In genomic region chr13:41802033-41802683, GRCh38 we compare ENCODE assay signal across 26 cellular contexts.
DNase-seq lines count a peak whose midpoint lies in the region; ATAC-seq and TF ChIP-seq lines count a peak whose summit lies in the region.
"Had no signal": no experiment of that assay in that cellular context is flagged by ENCODE, and none has a peak within 500 bp of the region (broad histone marks: within the 10 kb centered on the region; RNA-seq: fewer than 3 reads in every experiment).

No MANE protein-coding gene starts in this region.

- H3K18ac ChIP-seq in IMR-90 (ENCODE audit: low read depth, low read length) (peak overlapping the region; percentile 55; the same call in 1 of the 2 replicates), mesenchymal stem cell (ENCODE audit: low read depth in 1 of 2, low read length in 2 of 2) (peak overlapping the region in 1 of 2 experiments; percentile 38)

- H3K9me3 ChIP-seq in AG04450 (ENCODE audit: control insufficient read depth, insufficient read depth, low read length): no peaks in the 10 kb centered on the region; the same call in 1 of the 2 replicates
- no peaks in the 10 kb centered on the region for H3K9me3 ChIP-seq in IMR-90 (ENCODE audit: control insufficient read depth, insufficient read depth, low read length)
- peaks cover 10% of the 10 kb centered on the region for H3K9me3 ChIP-seq in mammary epithelial cell (replicated peaks; ENCODE audit: insufficient read depth, low read length)
- peaks cover 12% of the 10 kb centered on the region for H3K9me3 ChIP-seq in mesenchymal stem cell (ENCODE audit: control insufficient read depth, low read length)
- H3K9me3 ChIP-seq: BE2C had no signal

- no TSS peak for BruUV-seq in IMR-90 (replicated peaks; lab: Mats Ljungman, UMichigan)
- no TSS peak for BruUV-seq in mammary epithelial cell (replicated peaks; lab: Mats Ljungman, UMichigan)

- H2BK5ac ChIP-seq in IMR-90 (ENCODE audit: low read depth, low read length, poor library complexity, severe bottlenecking): peak overlapping the region; percentile 74
- H2BK5ac ChIP-seq in mesenchymal stem cell (ENCODE audit: low read depth, low read length, poor library complexity, severe bottlenecking): no peak overlapping the region

- CTCF ChIA-PET in AG04450 (lab: Charles Lee) (no interaction called here), IMR-90 (lab: Yijun Ruan, JAX) (interaction anchor here (0.7 kb wide), 1 partner anchor 17 kb away, joined by 3 read pairs; no protein-coding TSS in a partner anchor), mammary epithelial cell (lab: Charles Lee; ENCODE audit: low non-redundant PET) (no interaction called here)

- no peak overlapping the region for H2BK12ac ChIP-seq in mesenchymal stem cell (ENCODE audit: low read length in 2 of 2)

- POLR2A ChIA-PET in AG04450 (lab: Yijun Ruan, JAX): no interaction called here
- POLR2A ChIA-PET in IMR-90 (lab: Charles Lee; ENCODE audit: unreplicated experiment): no interaction called here

- H2AK5ac ChIP-seq in IMR-90 (ENCODE audit: low read depth, low read length) (peak overlapping the region; percentile 45; the same call in 1 of the 2 replicates), mesenchymal stem cell (ENCODE audit: low read length, severe bottlenecking) (no peak overlapping the region)

- H2BK120ac ChIP-seq in IMR-90 (ENCODE audit: low read depth, low read length) (peak overlapping the region; percentile 20), mesenchymal stem cell (ENCODE audit: low read depth, low read length) (no peak overlapping the region)

- peak overlapping the region; percentile 44; the same call in 1 of the 2 replicates for H2BK20ac ChIP-seq in IMR-90 (ENCODE audit: low read depth, low read length)

- H3K79me1 ChIP-seq in IMR-90 (ENCODE audit: low read depth in 1 of 2, low read length in 2 of 2): peaks cover 0 to 9% of the 10 kb centered on the region in 2 experiments; a peak in 1 of 4 replicates
- H3K79me1 ChIP-seq in mesenchymal stem cell (replicated peaks; ENCODE audit: low read length, poor library complexity, severe bottlenecking): no peaks in the 10 kb centered on the region

- H4K91ac ChIP-seq in IMR-90 (ENCODE audit: insufficient read depth, low read depth, low read length): no peak overlapping the region
- H4K91ac ChIP-seq in mesenchymal stem cell (ENCODE audit: low read length): peak overlapping the region; percentile 57

- peaks cover 5% of the 10 kb centered on the region; the same call in 1 of the 2 replicates for H3K4me1 ChIP-seq in IMR-90 (ENCODE audit: control insufficient read depth, insufficient read depth, low read length)
- H3K4me1 ChIP-seq in mammary epithelial cell (ENCODE audit: insufficient read depth, low read length): peaks cover 21% of the 10 kb centered on the region
- peaks cover 4% of the 10 kb centered on the region for H3K4me1 ChIP-seq in mesenchymal stem cell (ENCODE audit: control insufficient read depth, insufficient read depth, low read depth, low read length)
- H3K4me1 ChIP-seq: BE2C, spleen had no signal

- in situ Hi-C loops in IMR-90 (cut with MboI; ENCODE audit: low sequenced_read_pairs): no loop called here
- in situ Hi-C loops in mammary epithelial cell (cut with MboI; ENCODE audit: low sequenced_read_pairs in 2 of 2): no loop called here

- no peak for TF ChIP-seq RAD21 in IMR-90 (IDR thresholded peaks at IDR 0.05; ENCODE audit: low read length)

- H2AFZ ChIP-seq in IMR-90 (replicated peaks; ENCODE audit: low read length, poor library complexity) (peak overlapping the region; percentile 6), mammary epithelial cell (ENCODE audit: low read depth, low read length) (no peak overlapping the region), mesenchymal stem cell (ENCODE audit: low read depth, low read length) (no peak overlapping the region)

- H3K4ac ChIP-seq in IMR-90 (ENCODE audit: low read depth, low read length): peak overlapping the region; percentile 82
- H3K4ac ChIP-seq in mesenchymal stem cell (ENCODE audit: low read depth in 1 of 2, low read length in 2 of 2): no peak overlapping the region

- no peaks in the 10 kb centered on the region for H3K36me3 ChIP-seq in IMR-90 (ENCODE audit: control insufficient read depth, insufficient read depth, low read length)
- no peaks in the 10 kb centered on the region for H3K36me3 ChIP-seq in mammary epithelial cell (ENCODE audit: insufficient read depth, low read length)
- H3K36me3 ChIP-seq in mesenchymal stem cell (ENCODE audit: control insufficient read depth in 1 of 2, insufficient read depth in 2 of 2, low read depth in 1 of 2, low read length in 2 of 2): peaks cover 0 to 23% of the 10 kb centered on the region in 2 experiments

- H3K23ac ChIP-seq in IMR-90 (ENCODE audit: low read depth, low read length) (no peak overlapping the region), mesenchymal stem cell (ENCODE audit: low read length in 2 of 2) (peak overlapping the region in 1 of 2 experiments; percentile 42)

- H3K27ac ChIP-seq in AG04450 (ENCODE audit: low read depth, low read length) (peak overlapping the region; percentile 25), IMR-90 (ENCODE audit: insufficient read depth, low read length) (no peak overlapping the region), mammary epithelial cell (ENCODE audit: insufficient read depth, low read depth, low read length) (peak overlapping the region; percentile 56), mesenchymal stem cell (ENCODE audit: low read length, poor library complexity, severe bottlenecking) (no peak overlapping the region)
- H3K27ac ChIP-seq: cardiac muscle cell, spleen had no signal

- H3K27me3 ChIP-seq in AG04450 (ENCODE audit: control insufficient read depth, insufficient read depth, low read length) (no peaks in the 10 kb centered on the region), IMR-90 (ENCODE audit: control insufficient read depth, insufficient read depth, low read length) (no peaks in the 10 kb centered on the region), mammary epithelial cell (ENCODE audit: insufficient read depth, low read length) (no peaks in the 10 kb centered on the region), mesenchymal stem cell (ENCODE audit: control insufficient read depth in 1 of 2, insufficient read depth in 1 of 2, low read length in 2 of 2) (no peaks in the 10 kb centered on the region)
- H3K27me3 ChIP-seq: BE2C, cardiac muscle cell, spleen had no signal

- DNase-seq in AG04450 (ENCODE audit: low read depth, low spot score): no peak
- DNase-seq in IMR-90: no peak
- no peak for DNase-seq in mammary epithelial cell
- DNase-seq in mesenchymal stem cell: no peak
- no peak for DNase-seq in GM10266 (ENCODE audit: extremely low spot score)
- no peak for DNase-seq in NK-92 treated with Interleukin-12 subunit alpha and Interleukin-12 subunit beta, amount 100 ng/mL, for 24 hours (lab: John Stamatoyannopoulos, UW)
- DNase-seq: activated CD4-positive, alpha-beta T cell treated with anti-CD3 and anti-CD28 coated beads for 36 hours; activated CD8-positive, alpha-beta memory T cell treated with anti-CD3 and anti-CD28 coated beads, Interleukin-2, amount 50 U/mL, for 48 hours; activated naive CD4-positive, alpha-beta T cell treated with anti-CD3 and anti-CD28 coated beads, Interleukin-2, amount 10 ng/mL, durations not matched to agents 7 days and 5 days; amygdala; BE2C; CD8-positive, alpha-beta memory T cell; hippocampal formation; NCI-H1105 treated with DMSO at 0.1 percent for 48 hours; NCI-H2029; NCI-H2227 treated with DMSO at 0.1 percent for 48 hours; NCI-H69; right cardiac atrium; SIG-M5; spleen; stimulated activated CD4-positive, alpha-beta T cell treated with anti-CD3 and anti-CD28 coated beads, Interleukin-2, amount 100 ng/mL, for 24 hours; stimulated activated naive CD8-positive, alpha-beta T cell treated with anti-CD3 and anti-CD28 coated beads, Interleukin-15, Interleukin-2, amounts not matched to agents 100 U/mL and 50 U/mL, for 24 hours had no signal

- peak overlapping the region in 1 of 2 experiments; percentile 34; a peak in 2 of 4 replicates for H4K8ac ChIP-seq in IMR-90 (ENCODE audit: low read depth in 2 of 2, low read length in 2 of 2)
- H4K8ac ChIP-seq in mesenchymal stem cell (ENCODE audit: low read length): no peak overlapping the region

- dilution Hi-C loops in IMR-90 (cut with HindIII; ENCODE audit: low sequenced_read_pairs, unreplicated experiment) (no loop called here), mammary epithelial cell (cut with HindIII; ENCODE audit: low sequenced_read_pairs) (no loop called here)

- WGBS in IMR-90 (ENCODE audit: extremely low coverage in 2 of 2, insufficient read length in 1 of 2), 2 experiments: no CpG with 5 or more reads among the region's 2 CpGs
- 89% methylated on average over 2 of the region's 2 CpGs for WGBS in mammary epithelial cell (ENCODE audit: low coverage, missing lambda C conversion rate)
- 96% methylated on average over 2 of the region's 2 CpGs for WGBS in mesenchymal stem cell

- intact Hi-C loops in IMR-90 (cut with micrococcal nuclease) (no loop called here), mammary epithelial cell (cut with micrococcal nuclease) (no loop called here)

- H3K79me2 ChIP-seq in mammary epithelial cell (ENCODE audit: insufficient read depth, low read length): no peaks in the 10 kb centered on the region

- H2AK9ac ChIP-seq in IMR-90 (replicated peaks; ENCODE audit: low read depth, low read length, poor library complexity): no peak overlapping the region

- H3K14ac ChIP-seq in IMR-90 (replicated peaks; ENCODE audit: low read depth, low read length) (peak overlapping the region; percentile 57; the same call in 1 of the 2 replicates), mesenchymal stem cell (ENCODE audit: low read length in 2 of 2) (no peak overlapping the region)

- H3K4me3 ChIP-seq in AG04450 (ENCODE audit: low read depth, low read length) (no peak overlapping the region), IMR-90 (ENCODE audit: insufficient read depth, low read depth, low read length) (no peak overlapping the region), mammary epithelial cell (replicated peaks in 1 of 3; ENCODE audit: insufficient read depth in 1 of 3, low read depth in 2 of 3, low read length in 3 of 3) (no peak overlapping the region), mesenchymal stem cell (ENCODE audit: insufficient read depth in 1 of 2, low read depth in 1 of 2, low read length in 2 of 2) (no peak overlapping the region)
- H3K4me3 ChIP-seq: cardiac muscle cell, spleen had no signal

- no peak overlapping the region for H2BK15ac ChIP-seq in IMR-90 (ENCODE audit: low read depth, low read length)
- H2BK15ac ChIP-seq in mesenchymal stem cell (ENCODE audit: low read depth, poor library complexity, severe bottlenecking): no peak overlapping the region

- H3K9ac ChIP-seq in IMR-90 (ENCODE audit: low read depth, low read length) (no peak overlapping the region), mammary epithelial cell (ENCODE audit: insufficient read depth, low read length) (no peak overlapping the region), mesenchymal stem cell (ENCODE audit: low read length) (no peak overlapping the region)

- H3K4me2 ChIP-seq in IMR-90 (ENCODE audit: low read depth, low read length) (no peak overlapping the region), mammary epithelial cell (ENCODE audit: insufficient read depth, low read depth, low read length) (no peak overlapping the region), mesenchymal stem cell (ENCODE audit: low read length, poor library complexity, severe bottlenecking) (no peak overlapping the region)

- TF ChIP-seq CTCF in AG04450 (IDR thresholded peaks at IDR 0.05; ENCODE audit: low read depth, low read length) (no peak), IMR-90 (conservative IDR thresholded peaks at IDR 0.05; ENCODE audit: low read depth, low read length) (no peak), mammary epithelial cell (conservative IDR thresholded peaks at IDR 0.05 in 1 of 2, IDR thresholded peaks at IDR 0.05 in 1 of 2; ENCODE audit: extremely low read depth in 1 of 2, insufficient read depth in 1 of 2, low read depth in 1 of 2, low read length in 2 of 2) (no peak), GM10266 (IDR thresholded peaks at IDR 0.05; ENCODE audit: control insufficient read depth, insufficient read depth, low read depth, missing control alignments) (no peak)

- peaks cover 10% of the 10 kb centered on the region; the same call in 1 of the 2 replicates for H3K9me1 ChIP-seq in IMR-90 (ENCODE audit: insufficient read depth, low read length)

- H4K20me1 ChIP-seq in IMR-90 (ENCODE audit: insufficient read depth, low read length) (no peaks in the 10 kb centered on the region), mammary epithelial cell (ENCODE audit: insufficient read depth, low read length) (no peaks in the 10 kb centered on the region)

- no peak overlapping the region for H3K56ac ChIP-seq in IMR-90 (ENCODE audit: extremely low read depth, insufficient read depth, low read length)

- no peak for TF ChIP-seq POLR2A in IMR-90 (IDR thresholded peaks at IDR 0.05; ENCODE audit: low read depth, low read length)

- H4K5ac ChIP-seq in IMR-90 (ENCODE audit: low read depth, low read length): peak overlapping the region; percentile 64; the same call in 1 of the 2 replicates

- ATAC-seq in IMR-90 (ENCODE audit: low read depth): peak; percentile 24; the same call in 1 of the 2 replicates
- no peak for ATAC-seq in GM19397 (IDR thresholded peaks at IDR 0.05; ENCODE audit: unreplicated experiment)
- ATAC-seq: activated CD8-positive, alpha-beta T cell treated with anti-CD3 and anti-CD28 coated beads for 36 hours; HCT116; right cardiac atrium had no signal

Comparison
In these comparisons a context has a peak if more than half of its experiments do, and no peak if none do; other contexts are left out.
1. H3K27ac ChIP-seq: peak in AG04450 (single experiment) and mammary epithelial cell (single experiment); none in IMR-90 (single experiment) and mesenchymal stem cell (single experiment).